In the genomic region with DNA sequence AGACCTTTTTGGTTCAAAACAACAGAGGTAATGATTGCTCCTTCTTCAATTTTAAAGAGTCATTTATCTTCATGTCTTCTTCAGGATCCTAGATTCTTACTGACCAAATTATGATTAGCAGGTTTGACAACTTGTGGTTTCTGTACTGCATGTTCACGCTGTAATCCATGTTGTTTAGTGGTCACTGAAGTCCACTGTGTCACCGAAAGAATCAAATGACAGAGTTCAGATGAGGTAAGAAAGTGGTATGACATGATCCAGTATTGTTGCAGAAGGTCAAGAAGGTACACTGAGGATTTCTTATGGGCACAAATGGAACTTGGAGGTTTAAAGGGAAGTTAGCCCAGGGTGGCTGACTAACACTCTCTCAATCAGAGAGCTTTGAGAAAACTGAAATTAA, we compare ENCODE assay signal across 9 cellular contexts.
"Had no signal": no experiment of that assay in that cellular context is flagged by ENCODE, and none has a peak within 500 bp of the region (broad histone marks: within the 10 kb centered on the region; RNA-seq: fewer than 3 reads in every experiment).

No MANE protein-coding gene starts in this region.

- H3K9me3 Mint-ChIP-seq: GM23338 had no signal

- FAIRE-seq: H1, K562 had no signal

- H3K27ac ChIP-seq: HL-60 had no signal

- H3K27ac Mint-ChIP-seq: GM23338, HFFc6 had no signal

- DNase-seq: H7, HFFc6, IMR-90, KG1 had no signal

- H3K9me3 ChIP-seq: HAP-1 had no signal

- H3K4me3 ChIP-seq: GM23338, HAP-1, K562 had no signal

- H3K36me3 ChIP-seq: HAP-1 had no signal

- H3K4me2 ChIP-seq: GM23338 had no signal

- H2AFZ ChIP-seq: GM23338 had no signal

- H3K4me3 Mint-ChIP-seq: GM23338, HFFc6 had no signal
